In genomic region chr15:42207674-42208579, GRCh38 we compare ENCODE assay signal across 1 cellular context.
TF ChIP-seq lines count a peak whose summit lies in the region.

Gene VPS39 (minus strand): TSS chr15:42208304. CDS start chr15:42208153, 151 bp downstream.

TF ChIP-seq in HCT116, 20 proteins besides CTCF, POLR2A, EP300 and RAD21 (continued from another document):
- TF ChIP-seq CEBPB (IDR thresholded peaks at IDR 0.05; ENCODE audit: low read depth) (no peak), EGR1 (IDR thresholded peaks at IDR 0.05; ENCODE audit: low read depth) (no peak), EZH2phosphoT487 (IDR thresholded peaks at IDR 0.05; ENCODE audit: borderline replicate concordance) (no peak), SP1 (IDR thresholded peaks at IDR 0.05; ENCODE audit: low read depth) (no peak; the same call in 1 of the 2 replicates), YY1 (IDR thresholded peaks at IDR 0.05; ENCODE audit: extremely low read depth, insufficient replicate concordance, low read depth, low read length) (peak; percentile 57), JUND (IDR thresholded peaks at IDR 0.05) (no peak), FOSL1 (IDR thresholded peaks at IDR 0.05; ENCODE audit: low read depth) (no peak), ZBTB33 (IDR thresholded peaks at IDR 0.05; ENCODE audit: extremely low read depth, insufficient replicate concordance, low read length) (no peak), ATF3 (IDR thresholded peaks at IDR 0.05) (no peak), ZNF274 (IDR thresholded peaks at IDR 0.05; ENCODE audit: low read depth, low read length) (no peak), ZFX (IDR thresholded peaks at IDR 0.05) (peak; percentile 75), POLR2AphosphoS5 (IDR thresholded peaks at IDR 0.05; ENCODE audit: low read depth, low read length) (peak; percentile 86), CBX3 (IDR thresholded peaks at IDR 0.05; ENCODE audit: low read depth) (no peak), ELF1 (IDR thresholded peaks at IDR 0.05; ENCODE audit: borderline replicate concordance, low read depth) (peak; percentile 65), TCF7L2 (IDR thresholded peaks at IDR 0.05; ENCODE audit: borderline replicate concordance, extremely low read depth, insufficient read depth, insufficient read length) (no peak), SRF (IDR thresholded peaks at IDR 0.05; ENCODE audit: low read depth) (no peak)
